33 cellular contexts compared by ENCODE assay signal in genomic region chr10:123297175-123297574, GRCh38.
"Had no signal": no experiment of that assay in that cellular context is flagged by ENCODE, and none has a peak within 500 bp of the region (broad histone marks: within the 10 kb centered on the region; RNA-seq: fewer than 3 reads in every experiment).

No MANE protein-coding gene starts in this region.

- ATAC-seq: activated CD8-positive, alpha-beta memory T cell treated with anti-CD3 and anti-CD28 coated beads, Interleukin-2, amount 10 ng/mL, durations not matched to agents 7 days and 5 days; Right ventricle myocardium inferior had no signal

- H3K27me3 Mint-ChIP-seq: activated CD4-positive, alpha-beta memory T cell treated with anti-CD3 and anti-CD28 coated beads, Interleukin-2, amount 10 ng/mL, durations not matched to agents 7 days and 5 days; activated CD8-positive, alpha-beta memory T cell treated with anti-CD3 and anti-CD28 coated beads, Interleukin-2, amount 10 ng/mL, durations not matched to agents 7 days and 5 days; activated naive CD4-positive, alpha-beta T cell treated with anti-CD3 and anti-CD28 coated beads, Interleukin-2, amount 10 ng/mL, durations not matched to agents 7 days and 5 days; activated naive CD8-positive, alpha-beta T cell treated with anti-CD3 and anti-CD28 coated beads for 36 hours had no signal

- H3K4me3 ChIP-seq: MG63, PC-9 had no signal

- H3K4me1 Mint-ChIP-seq: activated CD4-positive, alpha-beta memory T cell treated with anti-CD3 and anti-CD28 coated beads, Interleukin-2, amount 10 ng/mL, durations not matched to agents 7 days and 5 days; activated CD8-positive, alpha-beta memory T cell treated with anti-CD3 and anti-CD28 coated beads, Interleukin-2, amount 10 ng/mL, durations not matched to agents 7 days and 5 days; activated naive CD4-positive, alpha-beta T cell treated with anti-CD3 and anti-CD28 coated beads, Interleukin-2, amount 10 ng/mL, durations not matched to agents 7 days and 5 days; activated naive CD8-positive, alpha-beta T cell treated with anti-CD3 and anti-CD28 coated beads for 36 hours had no signal

- H3K4me3 Mint-ChIP-seq: activated CD4-positive, alpha-beta memory T cell treated with anti-CD3 and anti-CD28 coated beads, Interleukin-2, amount 10 ng/mL, durations not matched to agents 7 days and 5 days; activated CD8-positive, alpha-beta memory T cell treated with anti-CD3 and anti-CD28 coated beads, Interleukin-2, amount 10 ng/mL, durations not matched to agents 7 days and 5 days; activated naive CD4-positive, alpha-beta T cell treated with anti-CD3 and anti-CD28 coated beads, Interleukin-2, amount 10 ng/mL, durations not matched to agents 7 days and 5 days; activated naive CD8-positive, alpha-beta T cell treated with anti-CD3 and anti-CD28 coated beads for 36 hours had no signal

- H3K36me3 Mint-ChIP-seq: activated CD8-positive, alpha-beta memory T cell treated with anti-CD3 and anti-CD28 coated beads, Interleukin-2, amount 10 ng/mL, durations not matched to agents 7 days and 5 days; activated naive CD4-positive, alpha-beta T cell treated with anti-CD3 and anti-CD28 coated beads, Interleukin-2, amount 10 ng/mL, durations not matched to agents 7 days and 5 days; activated naive CD8-positive, alpha-beta T cell treated with anti-CD3 and anti-CD28 coated beads for 36 hours had no signal

- H3K9me3 Mint-ChIP-seq: activated naive CD8-positive, alpha-beta T cell treated with anti-CD3 and anti-CD28 coated beads for 36 hours had no signal

- H3K9me3 ChIP-seq: MG63 had no signal

- H3K36me3 ChIP-seq: brain microvascular endothelial cell, MG63 had no signal

- H3K27ac Mint-ChIP-seq: activated CD4-positive, alpha-beta memory T cell treated with anti-CD3 and anti-CD28 coated beads, Interleukin-2, amount 10 ng/mL, durations not matched to agents 7 days and 5 days; activated CD8-positive, alpha-beta memory T cell treated with anti-CD3 and anti-CD28 coated beads, Interleukin-2, amount 10 ng/mL, durations not matched to agents 7 days and 5 days; activated naive CD4-positive, alpha-beta T cell treated with anti-CD3 and anti-CD28 coated beads, Interleukin-2, amount 10 ng/mL, durations not matched to agents 7 days and 5 days; activated naive CD8-positive, alpha-beta T cell treated with anti-CD3 and anti-CD28 coated beads for 36 hours had no signal

- H3K27me3 ChIP-seq: brain microvascular endothelial cell, MG63 had no signal

- DNase-seq: activated CD4-positive, alpha-beta memory T cell treated with anti-CD3 and anti-CD28 coated beads, Interleukin-2, amount 10 ng/mL, durations not matched to agents 7 days and 5 days; activated CD4-positive, alpha-beta T cell treated with anti-CD3 and anti-CD28 coated beads for 1 hour; activated CD4-positive, alpha-beta T cell treated with anti-CD3 and anti-CD28 coated beads for 48 hours; activated CD4-positive, CD25-positive, alpha-beta regulatory T cell; activated CD8-positive, alpha-beta memory T cell treated with anti-CD3 and anti-CD28 coated beads for 24 hours; activated CD8-positive, alpha-beta memory T cell treated with anti-CD3 and anti-CD28 coated beads, Interleukin-2, amount 10 ng/mL, durations not matched to agents 7 days and 5 days; activated CD8-positive, alpha-beta memory T cell treated with anti-CD3 and anti-CD28 coated beads, Interleukin-2, amount 50 U/mL, for 48 hours; activated effector memory CD4-positive, alpha-beta T cell treated with Interleukin-2 at 50 U/mL for 16 hours; activated naive CD4-positive, alpha-beta T cell treated with anti-CD3 and anti-CD28 coated beads, Interleukin-2, amount 10 ng/mL, durations not matched to agents 7 days and 5 days; activated naive CD8-positive, alpha-beta T cell treated with anti-CD3 and anti-CD28 coated beads for 36 hours; activated T-cell treated with anti-CD3 and anti-CD28 coated beads, Interleukin-2, amount 50 U/mL, for 48 hours; amniotic stem cell; aorta; brain microvascular endothelial cell; central memory CD4-positive, alpha-beta T cell; MG63; NCI-H1092; NCI-H1436 treated with DMSO at 0.1 percent for 48 hours; NCI-H1694 treated with DMSO at 0.1 percent for 48 hours; NCI-H2029; NCI-H345; NCI-H510A; NCI-H526; NCI-H748 treated with DMSO at 0.1 percent for 48 hours; PC-9; SIG-M5; SW 1271; T-helper 1 cell; T-helper 2 cell; T-helper 9 cell had no signal

- H3K27ac ChIP-seq: brain microvascular endothelial cell, PC-9, RWPE1, VCaP had no signal
